13 cellular contexts compared by ENCODE assay signal in the genomic region with DNA sequence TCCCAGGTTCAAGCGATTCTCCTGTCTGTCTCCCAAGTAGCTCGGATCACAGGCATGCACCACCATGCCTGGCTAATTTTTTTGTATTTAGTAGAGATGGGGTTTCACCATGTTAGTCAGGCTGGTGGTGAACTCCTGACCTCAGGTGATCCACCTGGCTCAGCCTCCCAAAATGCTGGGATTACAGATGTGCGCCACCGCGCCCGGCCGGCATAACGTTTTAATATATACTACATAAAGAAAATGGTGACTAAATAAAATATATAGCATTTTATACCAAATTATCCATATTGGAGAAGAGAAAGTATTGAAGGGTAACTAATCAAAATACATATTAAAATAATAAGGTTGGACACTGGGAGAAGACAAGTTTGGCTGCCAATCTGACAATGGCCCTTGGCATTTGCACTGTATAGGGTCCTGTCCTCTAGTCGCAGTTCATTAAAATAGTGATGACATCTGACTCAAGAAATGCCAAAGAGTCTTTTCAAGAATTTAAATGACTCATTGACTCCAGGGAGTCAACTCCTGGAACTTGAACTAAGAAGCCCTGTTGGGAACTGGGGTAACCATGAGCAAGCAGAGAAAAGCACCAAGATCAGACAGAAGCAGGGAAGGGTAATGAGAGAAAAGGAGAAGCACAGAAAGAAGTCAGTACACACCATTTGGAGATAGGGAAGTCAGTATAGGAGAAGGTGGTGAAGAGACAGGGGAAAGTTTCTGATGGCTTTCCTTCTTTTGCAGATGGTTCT.
DNase-seq lines count a peak whose midpoint lies in the region; ATAC-seq, FAIRE-seq and TF ChIP-seq lines count a peak whose summit lies in the region.
"Had no signal": no experiment of that assay in that cellular context is flagged by ENCODE, and none has a peak within 500 bp of the region (broad histone marks: within the 10 kb centered on the region; RNA-seq: fewer than 3 reads in every experiment).

No MANE protein-coding gene starts in this region.

- H3K27me3 Mint-ChIP-seq in naive thymus-derived CD4-positive, alpha-beta T cell = peaks cover 18 to 54% (median 29%) of the 10 kb centered on the region in 5 donors

- H3K4me3 Mint-ChIP-seq in naive thymus-derived CD4-positive, alpha-beta T cell = no peak overlapping the region
- H3K4me3 Mint-ChIP-seq: WTC11 had no signal

- H3K4me2 ChIP-seq in endothelial cell of umbilical vein (ENCODE audit: insufficient read depth, low read length) = peak overlapping the region; percentile 86
- H3K4me2 ChIP-seq: PC-9 had no signal

- peaks cover 43% of the 10 kb centered on the region for H3K4me1 ChIP-seq in endothelial cell of umbilical vein (ENCODE audit: control insufficient read depth, extremely low read depth, insufficient read depth, low read length)
- H3K4me1 ChIP-seq in naive thymus-derived CD4-positive, alpha-beta T cell (ENCODE audit: control insufficient read depth in 2 of 2, insufficient read depth in 2 of 2, low read length in 2 of 2) = no peaks in the 10 kb centered on the region

- CTCF ChIA-PET in endothelial cell of umbilical vein (lab: Charles Lee) = interaction anchor here (0.8 to 1.2 kb wide), 3 partner anchors 10 to 85 kb away, joined by 3 to 4 read pairs (median 3); no protein-coding TSS in a partner anchor
- CTCF ChIA-PET in naive thymus-derived CD4-positive, alpha-beta T cell (lab: Charles Lee) = no interaction called here

- FAIRE-seq in endothelial cell of umbilical vein (lab: Jason Lieb, UNC) (peak; percentile 66), GM12891 (lab: Jason Lieb, UNC) (no peak)
- FAIRE-seq: islet of Langerhans had no signal

- no peaks in the 10 kb centered on the region for H4K20me1 ChIP-seq in endothelial cell of umbilical vein (replicated peaks; ENCODE audit: control insufficient read depth, extremely low read depth, insufficient read depth, low read length)

- intact Hi-C loops in endothelial cell of umbilical vein (cut with micrococcal nuclease) = loop anchor here (1.0 to 5.0 kb wide), 6 partner anchors 28 to 211 kb away; a partner anchor contains a TSS
- intact Hi-C loops in naive thymus-derived CD4-positive, alpha-beta T cell (cut with micrococcal nuclease) = no loop called here

- H3K36me3 Mint-ChIP-seq in naive thymus-derived CD4-positive, alpha-beta T cell = peaks cover 0 to 4% (median 0%) of the 10 kb centered on the region in 5 donors
- H3K36me3 Mint-ChIP-seq: WTC11 had no signal

- H3K79me2 ChIP-seq in endothelial cell of umbilical vein (ENCODE audit: control insufficient read depth, insufficient read depth, low read length) = no peaks in the 10 kb centered on the region

- H3K27ac Mint-ChIP-seq in naive thymus-derived CD4-positive, alpha-beta T cell = no peak overlapping the region
- H3K27ac Mint-ChIP-seq: WTC11 had no signal

- peak overlapping the region; percentile 44 for H3K9ac ChIP-seq in endothelial cell of umbilical vein (replicated peaks; ENCODE audit: extremely low read depth, insufficient read depth, low read length)

- no peak overlapping the region for H2AFZ ChIP-seq in endothelial cell of umbilical vein (ENCODE audit: low read depth, low read length)
- H2AFZ ChIP-seq: PC-9 had no signal

- H3K9me1 ChIP-seq in endothelial cell of umbilical vein (replicated peaks; ENCODE audit: control insufficient read depth, extremely low read depth, insufficient read depth, low read length) = no peaks in the 10 kb centered on the region

- BruUV-seq in endothelial cell of umbilical vein (replicated peaks; lab: Mats Ljungman, UMichigan) = no TSS peak

- no peak for TF ChIP-seq CTCF in endothelial cell of umbilical vein (IDR thresholded peaks at IDR 0.05; ENCODE audit: extremely low read depth in 1 of 2, insufficient read depth in 1 of 2, low read depth in 1 of 2, low read length in 2 of 2)

- H3K27ac ChIP-seq in endothelial cell of umbilical vein (ENCODE audit: insufficient read depth, low read depth, low read length) = peak overlapping the region; percentile 90
- no peak overlapping the region for H3K27ac ChIP-seq in naive thymus-derived CD4-positive, alpha-beta T cell (ENCODE audit: low read depth, low read length)
- H3K27ac ChIP-seq: PC-9 had no signal

- ATAC-seq in naive thymus-derived CD4-positive, alpha-beta T cell = peak; percentile 71
- no peak for ATAC-seq in HG03439 (IDR thresholded peaks at IDR 0.05; ENCODE audit: unreplicated experiment)
- ATAC-seq: WTC11 had no signal

- H3K4me1 Mint-ChIP-seq in naive thymus-derived CD4-positive, alpha-beta T cell = peaks cover 0 to 2% (median 0%) of the 10 kb centered on the region in 7 donors
- H3K4me1 Mint-ChIP-seq: WTC11 had no signal

- H3K4me3 ChIP-seq in endothelial cell of umbilical vein (replicated peaks in 1 of 3; ENCODE audit: insufficient read depth in 1 of 3, low read depth in 1 of 3, low read length in 3 of 3) = peak overlapping the region in 1 of 3 experiments; percentile 46
- H3K4me3 ChIP-seq in naive thymus-derived CD4-positive, alpha-beta T cell (ENCODE audit: low read length) = no peak overlapping the region
- H3K4me3 ChIP-seq: PC-9 had no signal

- POLR2A ChIA-PET in endothelial cell of umbilical vein (lab: Charles Lee) = no interaction called here
- POLR2A ChIA-PET in naive thymus-derived CD4-positive, alpha-beta T cell (lab: Charles Lee) = no interaction called here

- no peaks in the 10 kb centered on the region for H3K9me3 ChIP-seq in endothelial cell of umbilical vein (replicated peaks; ENCODE audit: control insufficient read depth, insufficient read depth, low read length)
- H3K9me3 ChIP-seq in naive thymus-derived CD4-positive, alpha-beta T cell (ENCODE audit: control insufficient read depth in 2 of 3, low read length in 3 of 3) = no peaks in the 10 kb centered on the region

- TF ChIP-seq POLR2A in endothelial cell of umbilical vein (IDR thresholded peaks at IDR 0.05; ENCODE audit: low read depth, low read length) = no peak
- TF ChIP-seq POLR2A in GM12891 (IDR thresholded peaks at IDR 0.05; ENCODE audit: low read depth, low read length) = no peak

- no peaks in the 10 kb centered on the region for H3K27me3 ChIP-seq in endothelial cell of umbilical vein (ENCODE audit: control insufficient read depth in 2 of 2, insufficient read depth in 2 of 2, low read length in 2 of 2)
- H3K27me3 ChIP-seq in naive thymus-derived CD4-positive, alpha-beta T cell (ENCODE audit: control insufficient read depth in 2 of 2, insufficient read depth in 2 of 2, low read length in 2 of 2) = no peaks in the 10 kb centered on the region

- dilution Hi-C loops in endothelial cell of umbilical vein (cut with MboI; ENCODE audit: extremely low pct_ligation_motif_present, low sequenced_read_pairs) = no loop called here

- DNase-seq in GM04503 (ENCODE audit: low read depth) (peak; percentile 72), NCI-H226 (peak; percentile 81), endothelial cell of umbilical vein (ENCODE audit: low read depth, low spot score) (peak; percentile 56), GM12891 (ENCODE audit: insufficient read length, low spot score) (no peak), cerebellar cortex (ENCODE audit: low spot score) (no peak), NCI-H1694 (lab: John Stamatoyannopoulos, UW) (no peak)
- no peak for DNase-seq in naive thymus-derived CD4-positive, alpha-beta T cell
- DNase-seq: DMS53, NCI-H146, PC-9 had no signal

- H3K9me3 Mint-ChIP-seq in naive thymus-derived CD4-positive, alpha-beta T cell = peaks cover 0 to 7% (median 0%) of the 10 kb centered on the region in 11 donors
- H3K9me3 Mint-ChIP-seq: WTC11 had no signal

- no peaks in the 10 kb centered on the region for H3K36me3 ChIP-seq in endothelial cell of umbilical vein (ENCODE audit: control insufficient read depth in 2 of 2, extremely low read depth in 1 of 2, insufficient read depth in 2 of 2, low read length in 2 of 2)
- H3K36me3 ChIP-seq in naive thymus-derived CD4-positive, alpha-beta T cell (ENCODE audit: control insufficient read depth in 2 of 3, insufficient read depth in 3 of 3, low read length in 3 of 3) = no peaks in the 10 kb centered on the region

TF ChIP-seq in endothelial cell of umbilical vein, 7 proteins besides CTCF, POLR2A, EP300 and RAD21:
- TF ChIP-seq, protein P1, sequence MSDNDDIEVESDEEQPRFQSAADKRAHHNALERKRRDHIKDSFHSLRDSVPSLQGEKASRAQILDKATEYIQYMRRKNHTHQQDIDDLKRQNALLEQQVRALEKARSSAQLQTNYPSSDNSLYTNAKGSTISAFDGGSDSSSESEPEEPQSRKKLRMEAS (IDR thresholded peaks at IDR 0.05; ENCODE audit: insufficient read depth, insufficient read length) = no peak
- TF ChIP-seq MYC (IDR thresholded peaks at IDR 0.05; ENCODE audit: low read depth, low read length) (no peak), EZH2 (IDR thresholded peaks at IDR 0.05; ENCODE audit: borderline replicate concordance, low read depth, low read length, severe bottlenecking) (no peak), GATA2 (IDR thresholded peaks at IDR 0.05; ENCODE audit: insufficient read depth, insufficient read length, low read depth, low read length) (no peak), FOS (IDR thresholded peaks at IDR 0.05; ENCODE audit: borderline replicate concordance, insufficient read depth, low read length) (peak; percentile 55), JUN (IDR thresholded peaks at IDR 0.05; ENCODE audit: borderline replicate concordance, insufficient read depth, insufficient read length, low read depth) (peak; percentile 62), POLR2AphosphoS5 (IDR thresholded peaks at IDR 0.05; ENCODE audit: insufficient read depth, low read depth, low read length) (no peak)
TF ChIP-seq in endothelial cell of umbilical vein: peak in this region for 2.

TF ChIP-seq in GM12891, 5 proteins besides CTCF, POLR2A, EP300 and RAD21:
- TF ChIP-seq PAX5 (IDR thresholded peaks at IDR 0.05; ENCODE audit: insufficient read depth, low read length, severe bottlenecking) (no peak), TAF1 (IDR thresholded peaks at IDR 0.05; ENCODE audit: low read depth, low read length) (no peak), POLR2AphosphoS5 (IDR thresholded peaks at IDR 0.05; ENCODE audit: low read depth, low read length) (no peak), SPI1 (IDR thresholded peaks at IDR 0.05; ENCODE audit: low read depth, low read length) (no peak), POU2F2 (IDR thresholded peaks at IDR 0.05; ENCODE audit: low read depth, low read length) (no peak)
TF ChIP-seq in GM12891: peak in this region for 0.

Comparison
In these comparisons a context has a peak if more than half of its experiments do, and no peak if none do; other contexts are left out.
1. DNase-seq: peak in GM04503 (single experiment), NCI-H226 (single experiment) and endothelial cell of umbilical vein (single experiment); none in naive thymus-derived CD4-positive, alpha-beta T cell (0 of 9), GM12891 (single experiment), cerebellar cortex (single experiment) and NCI-H1694 (single experiment).